ENCODE assay signal across 20 cellular contexts in genomic region chr6:112806163-112806900, GRCh38.
"Had no signal": no experiment of that assay in that cellular context is flagged by ENCODE, and none has a peak within 500 bp of the region (broad histone marks: within the 10 kb centered on the region; RNA-seq: fewer than 3 reads in every experiment).

No MANE protein-coding gene starts in this region.

- H3K9me3 ChIP-seq: esophagus squamous epithelium, suprapubic skin had no signal

- H3K4me1 Mint-ChIP-seq: activated CD4-positive, alpha-beta memory T cell treated with anti-CD3 and anti-CD28 coated beads, Interleukin-2, amount 10 ng/mL, durations not matched to agents 7 days and 5 days; central memory CD8-positive, alpha-beta T cell; naive thymus-derived CD4-positive, alpha-beta T cell had no signal

- ATAC-seq: activated naive CD4-positive, alpha-beta T cell treated with anti-CD3 and anti-CD28 coated beads, Interleukin-2, amount 50 U/mL, for 72 hours; activated T-cell treated with anti-CD3 and anti-CD28 coated beads, Interleukin-2, amount 50 U/mL, for 4 hours; left lobe of liver; naive thymus-derived CD4-positive, alpha-beta T cell had no signal

- H3K36me3 Mint-ChIP-seq: activated naive CD4-positive, alpha-beta T cell treated with anti-CD3 and anti-CD28 coated beads, Interleukin-2, amount 50 U/mL, for 72 hours; brain; naive thymus-derived CD4-positive, alpha-beta T cell had no signal

- H3K4me3 ChIP-seq: esophagus squamous epithelium, suprapubic skin had no signal

- H3K36me3 ChIP-seq: esophagus squamous epithelium, suprapubic skin had no signal

- FAIRE-seq: endothelial cell of umbilical vein had no signal

- DNase-seq: activated CD4-positive, alpha-beta memory T cell treated with anti-CD3 and anti-CD28 coated beads, Interleukin-2, amount 10 ng/mL, durations not matched to agents 7 days and 5 days; activated CD4-positive, alpha-beta T cell treated with anti-CD3 and anti-CD28 coated beads for 4 hours; activated effector memory CD4-positive, alpha-beta T cell treated with anti-CD3 and anti-CD28 coated beads, Interleukin-2, amount 50 U/mL, for 16 hours; activated T-cell treated with anti-CD3 and anti-CD28 coated beads, Interleukin-2, amount 50 U/mL, for 4 hours; amygdala; effector CD8-positive, alpha-beta T cell; esophagus squamous epithelium; islet precursor cell; naive thymus-derived CD4-positive, alpha-beta T cell; stimulated activated CD4-positive, alpha-beta T cell treated with anti-CD3 and anti-CD28 coated beads, Interleukin-4, amount 100 ng/mL, for 24 hours; stimulated activated naive CD4-positive, alpha-beta T cell treated with Interleukin-2 at 50 U/mL for 16 hours; trophoblast cell had no signal

- H3K9ac ChIP-seq: parathyroid adenoma had no signal

- H3K27me3 ChIP-seq: esophagus squamous epithelium, suprapubic skin had no signal

- H3K27ac ChIP-seq: esophagus squamous epithelium, parathyroid adenoma, suprapubic skin had no signal

- H3K27me3 Mint-ChIP-seq: activated CD4-positive, alpha-beta memory T cell treated with anti-CD3 and anti-CD28 coated beads, Interleukin-2, amount 10 ng/mL, durations not matched to agents 7 days and 5 days; brain; central memory CD8-positive, alpha-beta T cell; naive thymus-derived CD4-positive, alpha-beta T cell had no signal

- H3K79me2 ChIP-seq: parathyroid adenoma had no signal

- H3K9me3 Mint-ChIP-seq: activated CD4-positive, alpha-beta memory T cell treated with anti-CD3 and anti-CD28 coated beads, Interleukin-2, amount 10 ng/mL, durations not matched to agents 7 days and 5 days; activated naive CD4-positive, alpha-beta T cell treated with anti-CD3 and anti-CD28 coated beads, Interleukin-2, amount 50 U/mL, for 72 hours; activated T-cell treated with anti-CD3 and anti-CD28 coated beads, Interleukin-2, amount 50 U/mL, for 4 hours; brain; central memory CD8-positive, alpha-beta T cell; T-helper 1 cell treated with Interleukin-12 subunit alpha and Interleukin-12 subunit beta and Interleukin-4 antibody, amounts not matched to agents 30 μg/mL and 1 μg/mL, for 36 hours had no signal

- H3K27ac Mint-ChIP-seq: activated CD4-positive, alpha-beta memory T cell treated with anti-CD3 and anti-CD28 coated beads, Interleukin-2, amount 10 ng/mL, durations not matched to agents 7 days and 5 days; activated naive CD4-positive, alpha-beta T cell treated with anti-CD3 and anti-CD28 coated beads, Interleukin-2, amount 50 U/mL, for 72 hours; brain; naive thymus-derived CD4-positive, alpha-beta T cell; T-helper 1 cell treated with Interleukin-12 subunit alpha and Interleukin-12 subunit beta and Interleukin-4 antibody, amounts not matched to agents 30 μg/mL and 1 μg/mL, for 36 hours had no signal

- H2AFZ ChIP-seq: parathyroid adenoma had no signal

- H3K4me1 ChIP-seq: esophagus squamous epithelium, parathyroid adenoma, suprapubic skin had no signal

- H3K4me3 Mint-ChIP-seq: activated CD4-positive, alpha-beta memory T cell treated with anti-CD3 and anti-CD28 coated beads, Interleukin-2, amount 10 ng/mL, durations not matched to agents 7 days and 5 days; activated T-cell treated with anti-CD3 and anti-CD28 coated beads, Interleukin-2, amount 50 U/mL, for 4 hours; brain; central memory CD8-positive, alpha-beta T cell; naive thymus-derived CD4-positive, alpha-beta T cell; T-helper 1 cell treated with Interleukin-12 subunit alpha and Interleukin-12 subunit beta and Interleukin-4 antibody, amounts not matched to agents 30 μg/mL and 1 μg/mL, for 36 hours had no signal
